Comparison of ENCODE assay signal across 15 cellular contexts in genomic region chr2:240229603-240230423, GRCh38.
DNase-seq lines count a peak whose midpoint lies in the region; ATAC-seq and TF ChIP-seq lines count a peak whose summit lies in the region.
"Had no signal": no experiment of that assay in that cellular context is flagged by ENCODE, and none has a peak within 500 bp of the region (broad histone marks: within the 10 kb centered on the region; RNA-seq: fewer than 3 reads in every experiment).

No MANE protein-coding gene starts in this region.

- no peak overlapping the region for H2AFZ ChIP-seq in PC-3 (ENCODE audit: low read length)

- POLR2A ChIA-PET in PC-3 (lab: Charles Lee; ENCODE audit: unreplicated experiment) = no interaction called here

- H3K9me3 ChIP-seq in PC-3 (ENCODE audit: low read length) = 0 out of 2 replicates have a peak, but pooled peaks cover 5% of the 10 kb centered on the region
- peaks cover 0 to 24% (median 14%) of the 10 kb centered on the region in 8 donors for H3K9me3 ChIP-seq in spleen

- H3K79me2 ChIP-seq in PC-3 (ENCODE audit: low read length) = no peaks in the 10 kb centered on the region

- peaks cover 5% of the 10 kb centered on the region; the same call in 1 of the 2 replicates for H3K27me3 ChIP-seq in PC-3 (ENCODE audit: low read length)
- peaks cover 0 to 69% (median 0%) of the 10 kb centered on the region in 7 donors for H3K27me3 ChIP-seq in spleen (replicated peaks in 1 of 7)
- H3K27me3 ChIP-seq: upper lobe of left lung had no signal

- no peak for TF ChIP-seq POLR2A in spleen (IDR thresholded peaks at IDR 0.05)

- 63 to 74% (median 69%) methylated on average over 11 of the region's 11 CpGs for WGBS in spleen, 5 donors

- ATAC-seq in PC-3 (no peak), GM21825 (IDR thresholded peaks at IDR 0.05; ENCODE audit: unreplicated experiment) (no peak)
- ATAC-seq: naive thymus-derived CD4-positive, alpha-beta T cell had no signal

- no peaks in the 10 kb centered on the region for H3K36me3 ChIP-seq in PC-3 (ENCODE audit: low read depth, low read length)
- no peaks in the 10 kb centered on the region for H3K36me3 ChIP-seq in spleen
- H3K36me3 ChIP-seq: upper lobe of left lung had no signal

- no TSS peak for BruUV-seq in PC-3 (replicated peaks; lab: Mats Ljungman, UMichigan)

- TF ChIP-seq CTCF in PC-3 (conservative IDR thresholded peaks at IDR 0.05; ENCODE audit: low read depth, low read length) (no peak), fibroblast of mammary gland (conservative IDR thresholded peaks at IDR 0.05; ENCODE audit: control insufficient read depth, insufficient read depth, low read depth, low read length) (no peak), spleen (IDR thresholded peaks at IDR 0.05 in 8 of 11, conservative IDR thresholded peaks at IDR 0.05 in 3 of 11) (no peak)

- H4K20me1 ChIP-seq in PC-3 (ENCODE audit: low read length) = no peaks in the 10 kb centered on the region

- H3F3A ChIP-seq in PC-3 (ENCODE audit: low read length, unreplicated experiment) = no peaks in the 10 kb centered on the region

- CTCF ChIA-PET in PC-3 (lab: Charles Lee) = no interaction called here

- H3K9ac ChIP-seq in PC-3 (ENCODE audit: low read length) = no peak overlapping the region

- H3K4me1 ChIP-seq in PC-3 (ENCODE audit: insufficient read depth, low read length) (no peaks in the 10 kb centered on the region), spleen (peaks cover 3 to 18% (median 9%) of the 10 kb centered on the region in 6 donors)

- no peak overlapping the region for H3K4me2 ChIP-seq in PC-3 (ENCODE audit: low read length)

- H3K27ac ChIP-seq in PC-3 (ENCODE audit: low read length) = no peak overlapping the region
- no peak overlapping the region for H3K27ac ChIP-seq in spleen
- H3K27ac ChIP-seq: upper lobe of left lung had no signal

- H3K9me2 ChIP-seq in PC-3 (replicated peaks; ENCODE audit: low read length) = no peaks in the 10 kb centered on the region

- H3K4me3 ChIP-seq in PC-3 (ENCODE audit: low read length) = no peak overlapping the region
- no peak overlapping the region for H3K4me3 ChIP-seq in fibroblast of mammary gland (ENCODE audit: control insufficient read depth, low read depth, low read length)
- H3K4me3 ChIP-seq in spleen = no peak overlapping the region
- H3K4me3 ChIP-seq: upper lobe of left lung had no signal

- DNase-seq in activated CD8-positive, alpha-beta memory T cell treated with anti-CD3 and anti-CD28 coated beads for 24 hours = peak; percentile 28
- DNase-seq in activated CD8-positive, alpha-beta memory T cell treated with anti-CD3 and anti-CD28 coated beads, Interleukin-2, amount 50 U/mL, for 4 hours = no peak
- DNase-seq in PC-3 = peak; percentile 50
- DNase-seq in fibroblast of mammary gland (ENCODE audit: low read depth) = peak; percentile 89
- DNase-seq in spleen = peak; percentile 41
- no peak for DNase-seq in NCI-H2029 treated with DMSO at 0.1 percent for 48 hours (lab: John Stamatoyannopoulos, UW)
- DNase-seq in NCI-H1092 treated with DMSO at 0.1 percent for 48 hours (lab: John Stamatoyannopoulos, UW) = no peak
- DNase-seq: activated naive CD8-positive, alpha-beta T cell treated with anti-CD3 and anti-CD28 coated beads for 36 hours; cerebellar nuclear complex; GF-D8; naive thymus-derived CD4-positive, alpha-beta T cell; retina; stimulated activated CD4-positive, alpha-beta T cell treated with anti-CD3 and anti-CD28 coated beads, Interleukin-2, amount 100 ng/mL, for 48 hours had no signal

- intact Hi-C loops in PC-3 (cut with micrococcal nuclease) (loop anchor here (5.0 kb wide), 1 partner anchor 142 kb away; no protein-coding TSS in a partner anchor), spleen (cut with DNase I; ENCODE audit: low total_unique reads) (no loop called here)

Comparison
In these comparisons a context has a peak if more than half of its experiments do, and no peak if none do; other contexts are left out.
1. DNase-seq: peak in activated CD8-positive, alpha-beta memory T cell treated with anti-CD3 and anti-CD28 coated beads for 24 hours (single experiment), PC-3 (single experiment), fibroblast of mammary gland (single experiment) and spleen (single experiment); none in activated CD8-positive, alpha-beta memory T cell treated with anti-CD3 and anti-CD28 coated beads, Interleukin-2, amount 50 U/mL, for 4 hours (single experiment), NCI-H2029 treated with DMSO at 0.1 percent for 48 hours (single experiment) and NCI-H1092 treated with DMSO at 0.1 percent for 48 hours (single experiment).